28 cellular contexts compared by ENCODE assay signal in the genomic region with DNA sequence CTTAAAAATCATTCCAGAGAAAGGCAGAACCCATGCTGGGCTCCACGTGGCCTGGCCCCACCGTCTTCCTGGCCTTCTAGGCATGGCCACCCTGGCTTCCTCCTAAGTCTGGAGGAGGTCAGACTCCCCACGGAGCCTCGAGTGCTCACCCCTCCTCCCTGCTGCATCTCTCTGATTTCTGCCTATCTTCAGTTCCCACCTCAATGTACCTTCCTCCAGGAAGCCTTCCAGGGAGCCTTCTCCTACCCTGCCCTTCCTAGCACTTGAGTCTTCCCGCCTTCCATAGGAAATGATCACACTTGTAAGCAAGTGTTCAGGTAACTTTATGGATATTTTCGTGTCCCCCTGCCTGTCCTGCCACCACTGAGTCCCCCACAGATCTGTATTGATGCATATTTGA.
"Had no signal": no experiment of that assay in that cellular context is flagged by ENCODE, and none has a peak within 500 bp of the region (broad histone marks: within the 10 kb centered on the region; RNA-seq: fewer than 3 reads in every experiment).

No MANE protein-coding gene starts in this region.

- H3K4me3 ChIP-seq: esophagus squamous epithelium, heart right ventricle, right atrium auricular region, smooth muscle cell, stomach, tibial artery, upper lobe of right lung had no signal

- H3K4me1 ChIP-seq: parathyroid adenoma, right atrium auricular region, tibial artery, upper lobe of right lung had no signal

- H3K9ac ChIP-seq: parathyroid adenoma had no signal

- FAIRE-seq: astrocyte, colon had no signal

- ATAC-seq: activated CD8-positive, alpha-beta T cell treated with anti-CD3 and anti-CD28 coated beads for 36 hours; heart right ventricle; stimulated activated memory B cell treated with anti-CD40 and anti-IgM and Interleukin-4, amounts not matched to agents 10 μg/mL and 1 μg/mL and 100 μg/mL, for 72 hours; upper lobe of right lung had no signal

- DNase-seq: activated B cell treated with CpG ODN at 0.5 μM for 24 hours; activated CD4-positive, alpha-beta T cell treated with anti-CD3 and anti-CD28 coated beads, Interleukin-2, amount 50 U/mL, for 1 hour; activated CD8-positive, alpha-beta T cell treated with anti-CD3 and anti-CD28 coated beads for 36 hours; activated naive CD4-positive, alpha-beta T cell treated with Interleukin-2 at 50 U/mL for 16 hours; activated T-cell treated with anti-CD3 and anti-CD28 coated beads for 4 hours; activated T-cell treated with anti-CD3 and anti-CD28 coated beads, Interleukin-2, amount 50 U/mL, for 72 hours; amniotic stem cell; dermis blood vessel endothelial cell; effector CD4-positive, alpha-beta T cell; esophagus squamous epithelium; foreskin melanocyte; heart right ventricle; naive B cell; nephron progenitor cell; occipital lobe; stimulated activated CD4-positive, alpha-beta T cell treated with anti-CD3 and anti-CD28 coated beads, Interleukin-1b, Interleukin-23, amount 100 ng/mL, for 48 hours; stimulated activated CD4-positive, alpha-beta T cell treated with anti-CD3 and anti-CD28 coated beads, Interleukin-4, amount 100 ng/mL, for 4 hours; stimulated activated CD8-positive, alpha-beta memory T cell treated with anti-CD3 and anti-CD28 coated beads, Interleukin-4, amount 100 ng/mL, for 48 hours; stomach; T-helper 1 cell; tibial artery; upper lobe of right lung had no signal

- H2AFZ ChIP-seq: parathyroid adenoma had no signal

- H3K27ac ChIP-seq: esophagus squamous epithelium, heart right ventricle, parathyroid adenoma, right atrium auricular region, stomach, tibial artery, upper lobe of right lung had no signal

- H3K9me3 ChIP-seq: esophagus squamous epithelium, heart right ventricle, right atrium auricular region, stomach, tibial artery, upper lobe of right lung had no signal

- H3K79me2 ChIP-seq: parathyroid adenoma had no signal

- H3K4me2 ChIP-seq: smooth muscle cell had no signal

- H3K27me3 ChIP-seq: esophagus squamous epithelium, heart right ventricle, right atrium auricular region, stomach, tibial artery, upper lobe of right lung had no signal
